1 cellular context compared by ENCODE assay signal in genomic region chr22:20015971-20016733, GRCh38.
TF ChIP-seq lines count a peak whose summit lies in the region.

No MANE protein-coding gene starts in this region.

TF ChIP-seq in HepG2, 621 proteins besides CTCF, POLR2A, EP300 and RAD21 (continued from another document and continues in another):
- TF ChIP-seq HNRNPL (IDR thresholded peaks at IDR 0.05; ENCODE audit: low read depth, low read length): no peak
- TF ChIP-seq ZFP82 (CRISPR knock-in tag; IDR thresholded peaks at IDR 0.05; ENCODE audit: borderline replicate concordance): no peak
- no peak for TF ChIP-seq ZKSCAN8 (CRISPR knock-in tag; IDR thresholded peaks at IDR 0.05; ENCODE audit: borderline replicate concordance)
- TF ChIP-seq ZNF740 (CRISPR knock-in tag; IDR thresholded peaks at IDR 0.05): no peak
- TF ChIP-seq ZNF879 (CRISPR knock-in tag; IDR thresholded peaks at IDR 0.05): no peak
- TF ChIP-seq NR2F2 (IDR thresholded peaks at IDR 0.05; ENCODE audit: borderline replicate concordance, low read depth): no peak
- no peak for TF ChIP-seq SP140L (CRISPR knock-in tag; IDR thresholded peaks at IDR 0.05; ENCODE audit: borderline replicate concordance)
- TF ChIP-seq ZNF251 (CRISPR knock-in tag; IDR thresholded peaks at IDR 0.05): no peak
- TF ChIP-seq ZBTB14 (CRISPR knock-in tag; IDR thresholded peaks at IDR 0.05): no peak; the same call in 1 of the 2 replicates
- peak; percentile 91 for TF ChIP-seq ZNF777 (CRISPR knock-in tag; IDR thresholded peaks at IDR 0.05)
- no peak for TF ChIP-seq ZNF24 (IDR thresholded peaks at IDR 0.05)
- TF ChIP-seq MYC (CRISPR knock-in tag; IDR thresholded peaks at IDR 0.05; ENCODE audit: borderline replicate concordance): peak; percentile 38; the same call in 1 of the 2 replicates
- no peak for TF ChIP-seq SRF (IDR thresholded peaks at IDR 0.05; ENCODE audit: low read depth, low read length)
- TF ChIP-seq SRSF1 (optimal IDR thresholded peaks at IDR 0.05; ENCODE audit: low read depth, low read length): peak; percentile 9
- peak; percentile 16 for TF ChIP-seq IKZF4 (CRISPR knock-in tag; IDR thresholded peaks at IDR 0.05; ENCODE audit: borderline replicate concordance, low read depth, not compliant biosample characterization)
- no peak for TF ChIP-seq CBX2 (IDR thresholded peaks at IDR 0.05; ENCODE audit: low read depth, low read length)
- no peak for TF ChIP-seq CBX2 (CRISPR knock-in tag; IDR thresholded peaks at IDR 0.05; ENCODE audit: low read depth)
- peak; percentile 56; the same call in 1 of the 2 replicates for TF ChIP-seq HDAC1 (CRISPR knock-in tag; IDR thresholded peaks at IDR 0.05)
- no peak for TF ChIP-seq ZNF891 (CRISPR knock-in tag; IDR thresholded peaks at IDR 0.05)
- TF ChIP-seq CEBPZ (IDR thresholded peaks at IDR 0.05; ENCODE audit: low read length): no peak
- TF ChIP-seq ZNF616 (CRISPR knock-in tag; IDR thresholded peaks at IDR 0.05; ENCODE audit: low read depth): no peak
- no peak for TF ChIP-seq GATA4 (IDR thresholded peaks at IDR 0.05; ENCODE audit: borderline replicate concordance, low read depth)
- TF ChIP-seq ZNF609 (CRISPR knock-in tag; IDR thresholded peaks at IDR 0.05; ENCODE audit: borderline replicate concordance): no peak
- no peak for TF ChIP-seq ZNF260 (CRISPR knock-in tag; IDR thresholded peaks at IDR 0.05; ENCODE audit: borderline replicate concordance, low read depth)
- 0 out of 2 replicates have a peak, but pooled peaks have one; percentile 16 for TF ChIP-seq ZNF674 (CRISPR knock-in tag; IDR thresholded peaks at IDR 0.05; ENCODE audit: low read depth)
- no peak for TF ChIP-seq ZNF362 (CRISPR knock-in tag; IDR thresholded peaks at IDR 0.05; ENCODE audit: borderline replicate concordance)
- TF ChIP-seq ZNF749 (CRISPR knock-in tag; IDR thresholded peaks at IDR 0.05; ENCODE audit: borderline replicate concordance): no peak
- no peak for TF ChIP-seq MED8 (CRISPR knock-in tag; IDR thresholded peaks at IDR 0.05; ENCODE audit: insufficient replicate concordance)
- no peak for TF ChIP-seq ZNF782 (CRISPR knock-in tag; IDR thresholded peaks at IDR 0.05; ENCODE audit: borderline replicate concordance)
- peak in 1 of 2 experiments; percentile 61; a peak in 2 of 4 replicates for TF ChIP-seq HMGXB4 (CRISPR knock-in tag; IDR thresholded peaks at IDR 0.05; ENCODE audit: borderline replicate concordance in 1 of 2, low read depth in 1 of 2)
- no peak for TF ChIP-seq NFIB (CRISPR knock-in tag; IDR thresholded peaks at IDR 0.05; ENCODE audit: borderline replicate concordance)
- no peak for TF ChIP-seq PRDM4 (CRISPR knock-in tag; IDR thresholded peaks at IDR 0.05; ENCODE audit: borderline replicate concordance)
- no peak for TF ChIP-seq ZNF770 (CRISPR knock-in tag; IDR thresholded peaks at IDR 0.05)
- no peak for TF ChIP-seq HMG20A (CRISPR knock-in tag; IDR thresholded peaks at IDR 0.05; ENCODE audit: borderline replicate concordance)
- no peak for TF ChIP-seq GATAD2A (CRISPR knock-in tag; IDR thresholded peaks at IDR 0.05)
- TF ChIP-seq HMGXB3 (CRISPR knock-in tag; IDR thresholded peaks at IDR 0.05; ENCODE audit: borderline replicate concordance): no peak
